In the genomic region with DNA sequence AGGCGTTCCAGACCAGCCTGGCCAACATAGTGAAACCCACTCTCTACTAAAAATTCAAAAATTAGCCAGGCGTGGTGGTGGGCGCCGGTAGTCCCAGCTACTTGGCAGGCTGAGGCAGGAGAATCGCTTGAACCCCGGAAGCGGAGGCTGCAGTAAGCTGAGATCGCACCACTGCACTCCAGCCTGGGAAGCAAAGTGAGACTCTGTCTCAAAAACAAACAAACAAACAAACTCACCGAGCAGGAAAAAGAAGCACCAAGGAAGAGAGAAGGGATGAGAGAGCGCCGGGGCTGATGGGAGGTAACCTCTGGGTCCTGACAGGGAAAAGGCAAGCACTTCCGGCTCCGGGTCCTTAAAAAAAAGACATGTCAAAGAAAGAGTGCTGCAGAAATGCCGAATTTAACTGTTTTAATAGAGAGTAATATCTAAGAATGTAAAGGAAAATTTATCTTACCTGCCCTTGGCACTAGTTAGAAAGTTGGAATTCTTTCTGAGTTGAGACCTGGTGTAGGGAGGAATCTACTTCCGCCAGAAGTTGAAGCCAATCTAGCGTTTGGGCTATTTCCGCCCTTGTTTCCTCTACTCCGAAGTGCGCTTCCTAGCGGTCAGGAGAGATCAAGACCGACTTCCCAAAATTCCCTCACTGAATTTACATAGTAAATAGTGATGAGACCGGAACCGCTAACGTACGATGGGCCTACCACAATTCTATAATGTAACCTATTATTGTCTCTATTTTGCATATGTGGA, we compare ENCODE assay signal across 1 cellular context.
TF ChIP-seq lines count a peak whose summit lies in the region.

No MANE protein-coding gene starts in this region.

TF ChIP-seq in IMR-90, 13 proteins besides CTCF, POLR2A, EP300 and RAD21 (continued from another document):
- TF ChIP-seq, protein P1, sequence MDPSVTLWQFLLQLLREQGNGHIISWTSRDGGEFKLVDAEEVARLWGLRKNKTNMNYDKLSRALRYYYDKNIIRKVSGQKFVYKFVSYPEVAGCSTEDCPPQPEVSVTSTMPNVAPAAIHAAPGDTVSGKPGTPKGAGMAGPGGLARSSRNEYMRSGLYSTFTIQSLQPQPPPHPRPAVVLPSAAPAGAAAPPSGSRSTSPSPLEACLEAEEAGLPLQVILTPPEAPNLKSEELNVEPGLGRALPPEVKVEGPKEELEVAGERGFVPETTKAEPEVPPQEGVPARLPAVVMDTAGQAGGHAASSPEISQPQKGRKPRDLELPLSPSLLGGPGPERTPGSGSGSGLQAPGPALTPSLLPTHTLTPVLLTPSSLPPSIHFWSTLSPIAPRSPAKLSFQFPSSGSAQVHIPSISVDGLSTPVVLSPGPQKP (IDR thresholded peaks at IDR 0.05; ENCODE audit: borderline replicate concordance, low read depth, low read length): no peak
